ENCODE assay signal across 31 cellular contexts in genomic region chr12:75439048-75439447, GRCh38. TPM values are rescaled to one million over a fixed set of nuclear protein-coding genes. Genes with fewer than 3 reads are reported as not detected.
"Had no signal": no experiment of that assay in that cellular context is flagged by ENCODE, and none has a peak within 500 bp of the region (broad histone marks: within the 10 kb centered on the region; RNA-seq: fewer than 3 reads in every experiment).

No MANE protein-coding gene starts in this region.

- DNase-seq: activated B cell treated with CpG ODN at 0.5 μM for 24 hours; activated naive CD8-positive, alpha-beta T cell treated with anti-CD3 and anti-CD28 coated beads, Interleukin-2, amount 50 U/mL, for 24 hours; activated T-cell treated with anti-CD3 and anti-CD28 coated beads, Interleukin-2, amount 50 U/mL, for 4 hours; dermis blood vessel endothelial cell; effector CD8-positive, alpha-beta T cell; esophagus squamous epithelium; kidney; mammary epithelial cell; naive B cell; nephron progenitor cell; ovary; retina; small intestine; stimulated activated CD4-positive, alpha-beta T cell treated with anti-CD3 and anti-CD28 coated beads, Interleukin-4, amount 100 ng/mL, for 24 hours; uterus had no signal

- H3K4me1 ChIP-seq: esophagus squamous epithelium, gastroesophageal sphincter, prostate gland, uterus had no signal

- FAIRE-seq: colon, endometrium, kidney, small intestine had no signal

- H3K4me2 ChIP-seq: hepatocyte had no signal

- H3K27ac Mint-ChIP-seq: activated B cell treated with CpG ODN at 0.5 μM for 24 hours; activated CD8-positive, alpha-beta T cell treated with anti-CD3 and anti-CD28 coated beads for 36 hours; activated naive CD4-positive, alpha-beta T cell treated with anti-CD3 and anti-CD28 coated beads, Interleukin-2, amount 50 U/mL, for 24 hours; activated naive CD8-positive, alpha-beta T cell treated with anti-CD3 and anti-CD28 coated beads, Interleukin-2, amount 50 U/mL, for 24 hours; activated T-helper 2 cell treated with anti-CD3 and anti-CD28 coated beads, Interferon-gamma antibody, Interleukin-2, Interleukin-4, amounts not matched to agents 10 μg/mL and 5 μg/mL and 100 μg/mL, durations not matched to agents 14 hours and 24 hours and 36 hours; nephron progenitor cell; stimulated activated effector memory CD8-positive, alpha-beta T cell treated with anti-CD3 and anti-CD28 coated beads, Interleukin-12 subunit alpha, Interleukin-12 subunit beta, amount 100 ng/mL, for 72 hours; stimulated activated naive CD8-positive, alpha-beta T cell treated with anti-CD3 and anti-CD28 coated beads, Interleukin-15, Interleukin-2, amounts not matched to agents 100 ng/mL and 50 ng/mL, for 24 hours; T-helper 2 cell treated with Interferon-gamma antibody and Interleukin-4, amounts not matched to agents 5 μg/mL and 100 μg/mL, for 36 hours; type B pancreatic cell had no signal

- ATAC-seq: activated CD8-positive, alpha-beta T cell treated with anti-CD3 and anti-CD28 coated beads for 36 hours; gastroesophageal sphincter; sciatic nerve had no signal

- H3K9me3 Mint-ChIP-seq: activated B cell treated with CpG ODN at 0.5 μM for 24 hours; stimulated activated effector memory CD8-positive, alpha-beta T cell treated with anti-CD3 and anti-CD28 coated beads, Interleukin-12 subunit alpha, Interleukin-12 subunit beta, amount 100 ng/mL, for 72 hours; stimulated activated naive CD8-positive, alpha-beta T cell treated with anti-CD3 and anti-CD28 coated beads, Interleukin-15, Interleukin-2, amounts not matched to agents 100 ng/mL and 50 ng/mL, for 24 hours; type B pancreatic cell had no signal

- H2AFZ ChIP-seq: hepatocyte had no signal

- H3K27me3 Mint-ChIP-seq: activated naive CD8-positive, alpha-beta T cell treated with anti-CD3 and anti-CD28 coated beads, Interleukin-2, amount 50 U/mL, for 24 hours; type B pancreatic cell had no signal

- H3K4me3 ChIP-seq: esophagus squamous epithelium, gastroesophageal sphincter, hepatocyte, ovary, prostate gland, uterus had no signal

- H3K36me3 ChIP-seq: esophagus squamous epithelium, gastroesophageal sphincter, neutrophil, ovary, prostate gland, uterus had no signal

- H3K4me1 Mint-ChIP-seq: activated naive CD4-positive, alpha-beta T cell treated with anti-CD3 and anti-CD28 coated beads, Interleukin-2, amount 50 U/mL, for 24 hours; stimulated activated effector memory CD8-positive, alpha-beta T cell treated with anti-CD3 and anti-CD28 coated beads, Interleukin-12 subunit alpha, Interleukin-12 subunit beta, amount 100 ng/mL, for 72 hours had no signal

- H3K27me3 ChIP-seq: hepatocyte, neutrophil, ovary, uterus had no signal

- H3K79me2 ChIP-seq: hepatocyte had no signal

- H3K9me3 ChIP-seq: esophagus squamous epithelium, neutrophil, ovary, prostate gland had no signal

- H3K27ac ChIP-seq: epithelial cell of prostate, esophagus squamous epithelium, gastroesophageal sphincter, hepatocyte, neutrophil, ovary, prostate gland, uterus had no signal

- H3K4me3 Mint-ChIP-seq: activated B cell treated with CpG ODN at 0.5 μM for 24 hours; activated CD8-positive, alpha-beta T cell treated with anti-CD3 and anti-CD28 coated beads for 36 hours; activated naive CD4-positive, alpha-beta T cell treated with anti-CD3 and anti-CD28 coated beads, Interleukin-2, amount 50 U/mL, for 24 hours; activated naive CD8-positive, alpha-beta T cell treated with anti-CD3 and anti-CD28 coated beads, Interleukin-2, amount 50 U/mL, for 24 hours; activated T-cell treated with anti-CD3 and anti-CD28 coated beads, Interleukin-2, amount 50 U/mL, for 4 hours; nephron progenitor cell; stimulated activated effector memory CD8-positive, alpha-beta T cell treated with anti-CD3 and anti-CD28 coated beads, Interleukin-12 subunit alpha, Interleukin-12 subunit beta, amount 100 ng/mL, for 72 hours; stimulated activated naive CD8-positive, alpha-beta T cell treated with anti-CD3 and anti-CD28 coated beads, Interleukin-15, Interleukin-2, amounts not matched to agents 100 ng/mL and 50 ng/mL, for 24 hours; T-helper 2 cell treated with Interferon-gamma antibody and Interleukin-4, amounts not matched to agents 5 μg/mL and 100 μg/mL, for 36 hours; type B pancreatic cell had no signal

- H3K36me3 Mint-ChIP-seq: stimulated activated effector memory CD8-positive, alpha-beta T cell treated with anti-CD3 and anti-CD28 coated beads, Interleukin-12 subunit alpha, Interleukin-12 subunit beta, amount 100 ng/mL, for 72 hours; type B pancreatic cell had no signal

RNA-seq across cellular contexts. Expression of gene GLIPR1L2, which starts 48.2 kb away (rescaled TPM):
- total RNA-seq: activated T-helper 2 cell treated with anti-CD3 and anti-CD28 coated beads, Interferon-gamma antibody, Interleukin-2, Interleukin-4, amounts not matched to agents 10 μg/mL and 5 μg/mL and 100 μg/mL, durations not matched to agents 14 hours and 24 hours and 36 hours; hepatocyte; left colon had no signal
